Comparison of ENCODE assay signal across 26 cellular contexts in the genomic region with DNA sequence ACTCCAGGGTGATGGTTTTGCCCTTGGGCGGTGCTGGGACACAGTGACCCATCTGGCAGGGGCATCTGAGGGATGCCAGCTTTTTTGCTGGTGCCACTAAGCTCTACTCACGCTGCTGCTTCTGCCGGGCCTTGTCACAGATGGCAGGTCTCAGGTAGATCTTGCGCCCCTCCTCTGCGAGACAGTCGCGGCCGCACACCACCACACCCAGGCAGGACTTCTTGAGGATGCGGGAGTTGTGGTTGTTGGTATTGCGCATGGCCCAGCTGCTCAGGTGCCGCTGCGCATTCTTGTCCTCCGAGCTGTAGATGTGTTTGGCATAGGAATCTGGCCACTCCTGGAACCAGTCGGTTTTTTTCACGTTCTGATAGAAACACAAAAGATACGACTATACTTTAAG. TPM values are rescaled to one million over a fixed set of nuclear protein-coding genes. Genes with fewer than 3 reads are reported as not detected.
"Had no signal": no experiment of that assay in that cellular context is flagged by ENCODE, and none has a peak within 500 bp of the region (broad histone marks: within the 10 kb centered on the region; RNA-seq: fewer than 3 reads in every experiment).

No MANE protein-coding gene starts in this region.

- H3K4me2 ChIP-seq: SK-N-SH had no signal

- H3K9ac ChIP-seq: SK-N-SH had no signal

- DNase-seq: KBM-7, NCI-H1048, NCI-H1105 treated with DMSO at 0.1 percent for 48 hours, NCI-H1436, NCI-H187, NCI-H2029, NCI-H2081 treated with DMSO at 0.1 percent for 48 hours, NCI-H2171, NCI-H226, NCI-H446, NCI-H510A, NCI-H524 treated with DMSO at 0.1 percent for 48 hours, NCI-H69, NCI-H774, PC-3, SHP77, SK-N-SH, SW 1271 had no signal

- H3K27ac ChIP-seq: HL-60, RWPE1 had no signal

- FAIRE-seq: HTR-8/SVneo had no signal

- H3K9me3 ChIP-seq: SK-N-SH had no signal

- ATAC-seq: Panc1, PC-3 had no signal

RNA-seq across cellular contexts. Expression of a gene that starts 14.7 kb away (rescaled TPM):
- total RNA-seq: LHCN-M2, MCF 10A, OCI-LY7, PC-3, SK-MEL-5 had no signal
- polyA plus RNA-seq: SK-N-SH had no signal
